8 cellular contexts compared by ENCODE assay signal in genomic region chr1:66335859-66336640, GRCh38.
DNase-seq lines count a peak whose midpoint lies in the region; ATAC-seq and TF ChIP-seq lines count a peak whose summit lies in the region.

No MANE protein-coding gene starts in this region.

- ATAC-seq in GM19395 (IDR thresholded peaks at IDR 0.05; ENCODE audit: unreplicated experiment) (peak; percentile 84), HG03520 (IDR thresholded peaks at IDR 0.05; ENCODE audit: unreplicated experiment) (peak; percentile 88), naive B cell (ENCODE audit: low read depth in 2 of 2) (peak; percentile 82)
- peak; percentile 66 to 68 for ATAC-seq in activated CD4-positive, CD25-positive, alpha-beta regulatory T cell treated with anti-CD3 and anti-CD28 coated beads, Interleukin-2, amount 50 U/mL, for 24 hours

- TF ChIP-seq CTCF in AG09309 (IDR thresholded peaks at IDR 0.05; ENCODE audit: control insufficient read depth, insufficient read depth, low read depth, low read length, missing control alignments) = no peak

- no peaks in the 10 kb centered on the region for H3K27me3 Mint-ChIP-seq in naive B cell

- peaks cover 3% of the 10 kb centered on the region for H3K4me1 ChIP-seq in stomach smooth muscle (ENCODE audit: control insufficient read depth, insufficient read depth, low read length)

- H3K4me3 ChIP-seq in AG09309 (ENCODE audit: control insufficient read depth, low read depth, low read length) (peak overlapping the region; percentile 60), stomach smooth muscle (ENCODE audit: low read length in 2 of 2) (peak overlapping the region; percentile 7 to 9)

- H3K36me3 ChIP-seq in stomach smooth muscle (ENCODE audit: control insufficient read depth in 2 of 2, insufficient read depth in 2 of 2, low read length in 2 of 2) = no peaks in the 10 kb centered on the region

- peak overlapping the region; percentile 26 for H3K27ac ChIP-seq in stomach smooth muscle (ENCODE audit: low read length)

- DNase-seq in AG09309 (ENCODE audit: low read depth) (no peak), dermis blood vessel endothelial cell (peak; percentile 93), naive B cell (peak; percentile 94), COLO829 (ENCODE audit: low spot score) (no peak)

- H3K4me1 Mint-ChIP-seq in naive B cell = peaks cover 38 to 53% (median 47%) of the 10 kb centered on the region in 3 donors

- H3K9me3 ChIP-seq in stomach smooth muscle (ENCODE audit: control insufficient read depth in 2 of 2, low read length in 2 of 2) = no peaks in the 10 kb centered on the region

- peak overlapping the region; percentile 99 to 100 (median 100) for H3K27ac Mint-ChIP-seq in naive B cell

- H3K9ac ChIP-seq in stomach smooth muscle (ENCODE audit: low read length in 2 of 2) = no peak overlapping the region

- peaks cover 13 to 17% of the 10 kb centered on the region in 2 donors for H3K36me3 Mint-ChIP-seq in naive B cell

- peaks cover 0 to 1% (median 0%) of the 10 kb centered on the region in 7 donors for H3K9me3 Mint-ChIP-seq in naive B cell

- peak overlapping the region; percentile 89 to 100 (median 100) for H3K4me3 Mint-ChIP-seq in naive B cell

- H3K27me3 ChIP-seq in stomach smooth muscle (ENCODE audit: control insufficient read depth in 1 of 2, insufficient read depth in 2 of 2, low read length in 2 of 2) = no peaks in the 10 kb centered on the region

Comparison
In these comparisons a context has a peak if more than half of its experiments do, and no peak if none do; other contexts are left out.
1. DNase-seq: peak in dermis blood vessel endothelial cell (single experiment) and naive B cell (single experiment); none in AG09309 (single experiment) and COLO829 (single experiment).
2. Peak in every context shown above with its lines, with median percentiles within 50 percentile points of each other: ATAC-seq.